ENCODE assay signal across 8 cellular contexts in genomic region chr14:93231129-93231979, GRCh38. TPM values are rescaled to one million over a fixed set of nuclear protein-coding genes. Genes with fewer than 3 reads are reported as not detected.
DNase-seq lines count a peak whose midpoint lies in the region; ATAC-seq and TF ChIP-seq lines count a peak whose summit lies in the region.

No MANE protein-coding gene starts in this region.

- H3K4me1 Mint-ChIP-seq in activated naive CD4-positive, alpha-beta T cell treated with anti-CD3 and anti-CD28 coated beads for 36 hours (ENCODE audit: low read depth), result peaks cover 15% of the 10 kb centered on the region
- H3K4me1 Mint-ChIP-seq in activated B cell treated with CpG ODN at 0.5 μM for 24 hours, result peaks cover 10% of the 10 kb centered on the region

- WGBS in lower leg skin, 2 donors, result 39 to 53% methylated on average over 39 of the region's 39 CpGs

- no peaks in the 10 kb centered on the region for H3K4me1 ChIP-seq in PC-9 (replicated peaks; ENCODE audit: insufficient read depth)

- no peaks in the 10 kb centered on the region; the same call in 1 of the 2 replicates for H3K36me3 ChIP-seq in PC-9 (ENCODE audit: low read depth)

- no peak for ATAC-seq in activated B cell treated with CpG ODN at 0.5 μM for 24 hours (ENCODE audit: low read depth)

- H3K27me3 Mint-ChIP-seq in activated naive CD4-positive, alpha-beta T cell treated with anti-CD3 and anti-CD28 coated beads for 36 hours (ENCODE audit: low read depth), result peaks cover 9% of the 10 kb centered on the region
- no peaks in the 10 kb centered on the region for H3K27me3 Mint-ChIP-seq in activated B cell treated with CpG ODN at 0.5 μM for 24 hours

- H3K27ac Mint-ChIP-seq in activated naive CD4-positive, alpha-beta T cell treated with anti-CD3 and anti-CD28 coated beads for 36 hours, result no peak overlapping the region
- H3K27ac Mint-ChIP-seq in activated B cell treated with CpG ODN at 0.5 μM for 24 hours, result no peak overlapping the region

- H3K27me3 ChIP-seq in PC-9 (ENCODE audit: insufficient read depth, low read depth), result no peaks in the 10 kb centered on the region

- intact Hi-C loops in activated naive CD4-positive, alpha-beta T cell treated with anti-CD3 and anti-CD28 coated beads for 36 hours (cut with micrococcal nuclease), result loop anchor here (10.0 kb wide), 1 partner anchor 103 kb away; the partner anchor contains the start of gene BTBD7
- intact Hi-C loops in activated B cell treated with CpG ODN at 0.5 μM for 24 hours (cut with micrococcal nuclease), result no loop called here
- intact Hi-C loops in head of caudate nucleus (cut with DNase I), result loop anchor here (10.0 kb wide), 1 partner anchor 393 kb away; no protein-coding TSS in a partner anchor
- intact Hi-C loops in PC-9 (cut with micrococcal nuclease; ENCODE audit: unreplicated experiment), result loop anchor here (5.0 kb wide), 1 partner anchor 311 kb away; no protein-coding TSS in a partner anchor
- intact Hi-C loops in lower leg skin (cut with DNase I; ENCODE audit: low total_unique reads), result no loop called here

- H3K27ac ChIP-seq in PC-9, result no peak overlapping the region

- H3K9me3 Mint-ChIP-seq in activated naive CD4-positive, alpha-beta T cell treated with anti-CD3 and anti-CD28 coated beads for 36 hours, result no peaks in the 10 kb centered on the region
- no peaks in the 10 kb centered on the region for H3K9me3 Mint-ChIP-seq in activated B cell treated with CpG ODN at 0.5 μM for 24 hours

- BruUV-seq in PC-9 (replicated peaks; lab: Mats Ljungman, UMichigan), result no TSS peak

- TF ChIP-seq CTCF in activated B cell treated with CpG ODN at 0.5 μM for 24 hours (IDR thresholded peaks at IDR 0.05), result no peak
- no peak for TF ChIP-seq CTCF in PC-9 (conservative IDR thresholded peaks at IDR 0.05)
- no peak for TF ChIP-seq CTCF in lower leg skin (IDR thresholded peaks at IDR 0.05)

- peaks cover 4% of the 10 kb centered on the region; the same call in 1 of the 2 replicates for H3F3A ChIP-seq in PC-9 (ENCODE audit: insufficient read depth, low read depth)

- no peak for DNase-seq in activated naive CD4-positive, alpha-beta T cell treated with anti-CD3 and anti-CD28 coated beads for 36 hours
- no peak for DNase-seq in activated naive CD4-positive, alpha-beta T cell treated with Interleukin-2 at 50 U/mL for 16 hours
- DNase-seq in activated B cell treated with CpG ODN at 0.5 μM for 24 hours (no peak), head of caudate nucleus (peak; percentile 43 to 93 (median 76)), skeletal muscle cell (ENCODE audit: low read depth) (no peak), PC-9 (no peak), lower leg skin (ENCODE audit: low spot score in 2 of 2) (no peak)
- no peak for DNase-seq in NK-92 treated with Interleukin-12 subunit alpha and Interleukin-12 subunit beta, amount 100 ng/mL, for 24 hours (lab: John Stamatoyannopoulos, UW)

- H3K4me2 ChIP-seq in PC-9, result no peak overlapping the region

- POLR2A ChIA-PET in activated B cell treated with CpG ODN at 0.5 μM for 24 hours (lab: Charles Lee), result no interaction called here
- POLR2A ChIA-PET in PC-9 (lab: Charles Lee; ENCODE audit: unreplicated experiment), result no interaction called here

- CTCF ChIA-PET in activated naive CD4-positive, alpha-beta T cell treated with anti-CD3 and anti-CD28 coated beads for 36 hours (lab: Charles Lee), result interaction anchor here (1.2 kb wide), 1 partner anchor 24 kb away, joined by 3 read pairs; the partner anchor contains the start of genes GON7 and UBR7
- CTCF ChIA-PET in activated B cell treated with CpG ODN at 0.5 μM for 24 hours (lab: Charles Lee) (interaction anchor here (0.5 kb wide), 1 partner anchor 311 kb away, joined by 4 read pairs; no protein-coding TSS in a partner anchor), PC-9 (lab: Charles Lee) (no interaction called here)

- no peaks in the 10 kb centered on the region for H4K20me1 ChIP-seq in PC-9 (ENCODE audit: insufficient read depth)

- H2AFZ ChIP-seq in PC-9, result no peak overlapping the region

- H3K36me3 Mint-ChIP-seq in activated naive CD4-positive, alpha-beta T cell treated with anti-CD3 and anti-CD28 coated beads for 36 hours (ENCODE audit: low read depth), result peaks cover 16% of the 10 kb centered on the region
- peaks cover 26% of the 10 kb centered on the region for H3K36me3 Mint-ChIP-seq in activated B cell treated with CpG ODN at 0.5 μM for 24 hours (ENCODE audit: low read depth)

- peak overlapping the region; percentile 67 for H3K4me3 Mint-ChIP-seq in activated naive CD4-positive, alpha-beta T cell treated with anti-CD3 and anti-CD28 coated beads for 36 hours
- H3K4me3 Mint-ChIP-seq in activated B cell treated with CpG ODN at 0.5 μM for 24 hours, result peak overlapping the region; percentile 42

- no peaks in the 10 kb centered on the region for H3K9me3 ChIP-seq in PC-9 (ENCODE audit: insufficient read depth, low read depth)

- H3K9me2 ChIP-seq in PC-9 (ENCODE audit: insufficient read depth), result no peaks in the 10 kb centered on the region

- H3K79me2 ChIP-seq in PC-9 (ENCODE audit: low read depth), result no peaks in the 10 kb centered on the region

- peak overlapping the region; percentile 60 for H3K4me3 ChIP-seq in skeletal muscle cell (ENCODE audit: low read depth, low read length)
- H3K4me3 ChIP-seq in PC-9, result no peak overlapping the region
- H3K4me3 ChIP-seq in lower leg skin (ENCODE audit: low read depth, poor library complexity, severe bottlenecking), result no peak overlapping the region

- no peak for TF ChIP-seq POLR2A in lower leg skin (IDR thresholded peaks at IDR 0.05)

RNA-seq across cellular contexts. Expression of gene UBR7, which starts 24.3 kb away (rescaled TPM):
- 10 to 100 TPM; 43.0 to 45.0 TPM for total RNA-seq in activated naive CD4-positive, alpha-beta T cell treated with anti-CD3 and anti-CD28 coated beads for 36 hours
- 19.3 and 19.5 TPM in 2 replicates for total RNA-seq in activated B cell treated with CpG ODN at 0.5 μM for 24 hours
- 9.3 and 14.3 TPM in 2 replicates for total RNA-seq in PC-9 (2021)
- 10 to 100 TPM; 20.3 to 36.5 (median 31.1) TPM for total RNA-seq in lower leg skin

RNA-seq across cellular contexts. Expression of gene GON7, which starts 24.5 kb away (rescaled TPM):
- 1 to 10 TPM; 4.8 to 7.0 TPM for total RNA-seq in activated naive CD4-positive, alpha-beta T cell treated with anti-CD3 and anti-CD28 coated beads for 36 hours
- total RNA-seq in activated B cell treated with CpG ODN at 0.5 μM for 24 hours (11.3 and 11.4 TPM in 2 replicates), PC-9 (2021) (6.4 and 9.3 TPM in 2 replicates), lower leg skin (1 to 10 TPM; 4.0 to 8.4 (median 6.1) TPM)

RNA-seq across cellular contexts. Expression of gene LYSET, which starts 46.2 kb away (rescaled TPM):
- 10 to 100 TPM; 11.4 to 11.6 TPM for total RNA-seq in activated naive CD4-positive, alpha-beta T cell treated with anti-CD3 and anti-CD28 coated beads for 36 hours
- total RNA-seq in activated B cell treated with CpG ODN at 0.5 μM for 24 hours (17.6 and 19.3 TPM in 2 replicates), PC-9 (2021) (9.5 and 14.3 TPM in 2 replicates), lower leg skin (1 to 10 TPM; 3.1 to 9.1 (median 4.4) TPM)

RNA-seq across cellular contexts. Expression of gene MOAP1, which starts 46.7 kb away (rescaled TPM):
- 10 to 100 TPM; 11.9 to 13.1 TPM for total RNA-seq in activated naive CD4-positive, alpha-beta T cell treated with anti-CD3 and anti-CD28 coated beads for 36 hours
- total RNA-seq in activated B cell treated with CpG ODN at 0.5 μM for 24 hours (21.3 and 24.4 TPM in 2 replicates), PC-9 (2021) (9.2 and 9.3 TPM in 2 replicates), lower leg skin (10 to 100 TPM; 24.7 to 26.4 (median 25.5) TPM)

Comparison
In these comparisons a context has a peak if more than half of its experiments do, and no peak if none do; other contexts are left out.
1. DNase-seq: peak in head of caudate nucleus (42 of 42); none in activated naive CD4-positive, alpha-beta T cell treated with anti-CD3 and anti-CD28 coated beads for 36 hours (single experiment), activated naive CD4-positive, alpha-beta T cell treated with Interleukin-2 at 50 U/mL for 16 hours (single experiment), activated B cell treated with CpG ODN at 0.5 μM for 24 hours (single experiment), skeletal muscle cell (single experiment), PC-9 (0 of 2), NK-92 treated with Interleukin-12 subunit alpha and Interleukin-12 subunit beta, amount 100 ng/mL, for 24 hours (single experiment) and lower leg skin (0 of 2).
2. intact Hi-C loops: an anchor here in activated naive CD4-positive, alpha-beta T cell treated with anti-CD3 and anti-CD28 coated beads for 36 hours (10.0 kb wide), head of caudate nucleus (10.0 kb wide) and PC-9 (5.0 kb wide); none called in activated B cell treated with CpG ODN at 0.5 μM for 24 hours and lower leg skin.